10 cellular contexts compared by ENCODE assay signal in genomic region chr17:32558997-32559650, GRCh38.
DNase-seq lines count a peak whose midpoint lies in the region; ATAC-seq and TF ChIP-seq lines count a peak whose summit lies in the region.
"Had no signal": no experiment of that assay in that cellular context is flagged by ENCODE, and none has a peak within 500 bp of the region (broad histone marks: within the 10 kb centered on the region; RNA-seq: fewer than 3 reads in every experiment).

No MANE protein-coding gene starts in this region.

- no peak for TF ChIP-seq CTCF in mucosa of descending colon (IDR thresholded peaks at IDR 0.05)
- TF ChIP-seq CTCF in CD14-positive monocyte (IDR thresholded peaks at IDR 0.05): no peak
- no peak for TF ChIP-seq CTCF in A673 (conservative IDR thresholded peaks at IDR 0.05; ENCODE audit: low read depth, low read length)

- CTCF ChIA-PET in A673 (lab: Charles Lee): no interaction called here

- no peaks in the 10 kb centered on the region for H3K27me3 ChIP-seq in A673 (replicated peaks; ENCODE audit: insufficient read depth, low read depth, low read length, poor library complexity)

- H3K4me1 Mint-ChIP-seq in CD14-positive monocyte: peaks cover 12% of the 10 kb centered on the region

- intact Hi-C loops in mucosa of descending colon (cut with DNase I, micrococcal nuclease): no loop called here
- intact Hi-C loops in CD14-positive monocyte (cut with micrococcal nuclease): no loop called here
- intact Hi-C loops in A673 (cut with micrococcal nuclease; ENCODE audit: unreplicated experiment): no loop called here

- ATAC-seq in GM18873 (IDR thresholded peaks at IDR 0.05; ENCODE audit: low FRiP score, unreplicated experiment) (peak; percentile 75), GM21825 (IDR thresholded peaks at IDR 0.05; ENCODE audit: unreplicated experiment) (peak; percentile 87), mucosa of descending colon (peak; percentile 36)

- H3K4me1 ChIP-seq in mucosa of descending colon (ENCODE audit: low read depth) (peaks cover 2% of the 10 kb centered on the region), A673 (ENCODE audit: insufficient read depth, low read length, poor library complexity, severe bottlenecking) (no peaks in the 10 kb centered on the region)

- no peak overlapping the region for H3K27ac ChIP-seq in A673 (ENCODE audit: low read depth, low read length, poor library complexity, severe bottlenecking)
- H3K27ac ChIP-seq: GM23248 had no signal

- H3K9me3 ChIP-seq in mucosa of descending colon: no peaks in the 10 kb centered on the region
- no peaks in the 10 kb centered on the region for H3K9me3 ChIP-seq in A673 (ENCODE audit: low read depth, low read length, poor library complexity, severe bottlenecking)

- H3K36me3 ChIP-seq in mucosa of descending colon (ENCODE audit: low read depth) (no peaks in the 10 kb centered on the region), A673 (ENCODE audit: insufficient read depth, low read length, poor library complexity, severe bottlenecking) (no peaks in the 10 kb centered on the region)

- no peak overlapping the region for H3K4me3 Mint-ChIP-seq in CD14-positive monocyte

- POLR2A ChIA-PET in A673 (lab: Charles Lee; ENCODE audit: low non-redundant PET): no interaction called here

- peaks cover 0 to 6% (median 3%) of the 10 kb centered on the region in 3 donors for H3K27me3 Mint-ChIP-seq in CD14-positive monocyte (ENCODE audit: low read depth in 3 of 3)

- peak; percentile 35 for DNase-seq in Jurkat, Clone E6-1 (ENCODE audit: low read depth, low spot score)
- DNase-seq in mucosa of descending colon (no peak), CD14-positive monocyte (ENCODE audit: low spot score) (no peak), A673 (ENCODE audit: low spot score) (no peak), kidney glomerular epithelial cell (lab: John Stamatoyannopoulos, UW) (no peak), NK-92 (lab: John Stamatoyannopoulos, UW; ENCODE audit: unreplicated experiment) (no peak)
- DNase-seq: activated gamma-delta T cell treated with Interleukin-2 at 50 U/mL for 16 hours, GM23248 had no signal

- H3K9me3 Mint-ChIP-seq in CD14-positive monocyte: peaks cover 0 to 5% (median 0%) of the 10 kb centered on the region in 7 donors

- no peak overlapping the region for H3K4me3 ChIP-seq in Jurkat, Clone E6-1 (ENCODE audit: low read length)
- no peak overlapping the region for H3K4me3 ChIP-seq in mucosa of descending colon
- no peak overlapping the region for H3K4me3 ChIP-seq in A673 (ENCODE audit: low read depth, low read length, poor library complexity, severe bottlenecking)
- H3K4me3 ChIP-seq: GM23248 had no signal

- H3K27ac Mint-ChIP-seq in CD14-positive monocyte: no peak overlapping the region

- no peaks in the 10 kb centered on the region for H3K36me3 Mint-ChIP-seq in CD14-positive monocyte

- BruUV-seq in A673 (replicated peaks; lab: Mats Ljungman, UMichigan): no TSS peak

Comparison
In these comparisons a context has a peak if more than half of its experiments do, and no peak if none do; other contexts are left out.
1. ATAC-seq: peak in every context shown above with its lines; median percentile 87 in GM21825; 75 in GM18873; 36 in mucosa of descending colon.